ENCODE assay signal across 8 cellular contexts in the genomic region with DNA sequence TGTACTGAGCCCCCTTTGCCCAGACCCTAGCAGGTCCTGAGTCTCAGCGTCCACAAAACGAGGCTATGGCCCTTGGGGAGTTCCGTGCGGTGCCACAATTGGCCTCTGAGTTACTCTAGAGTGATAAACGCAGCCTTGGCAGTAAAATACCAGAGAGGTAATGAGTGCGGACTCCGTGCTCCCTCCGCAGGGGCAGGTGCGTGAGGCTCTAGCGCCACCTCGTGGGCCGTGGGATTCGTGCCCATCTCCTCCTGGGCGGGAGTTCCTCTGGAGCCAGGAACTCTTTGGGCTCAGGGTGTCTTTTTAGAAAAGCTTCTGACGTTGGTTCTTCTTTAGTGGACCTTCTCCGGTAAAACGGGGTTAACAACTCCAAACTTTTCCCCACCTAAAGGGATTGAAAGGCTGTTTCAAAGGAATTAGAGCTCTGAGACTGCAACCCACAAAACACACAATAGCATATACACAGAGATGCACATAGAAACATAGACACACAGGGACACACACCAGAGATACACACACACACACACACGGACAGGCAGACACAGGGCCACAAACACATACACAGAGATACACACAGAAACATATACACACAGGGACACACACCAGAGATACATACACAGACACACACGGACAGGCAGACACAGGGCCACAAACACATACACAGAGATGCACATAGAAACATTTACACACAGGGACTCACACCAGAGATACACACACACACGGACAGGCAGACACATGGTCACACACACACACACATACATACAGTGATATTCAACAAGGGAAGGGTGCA.
DNase-seq lines count a peak whose midpoint lies in the region; ATAC-seq and TF ChIP-seq lines count a peak whose summit lies in the region.

No MANE protein-coding gene starts in this region.

- no peaks in the 10 kb centered on the region for H3K9me3 Mint-ChIP-seq in activated CD4-positive, alpha-beta T cell treated with anti-CD3 and anti-CD28 coated beads, Interleukin-2, amount 10 ng/mL, durations not matched to agents 24 days and 14 days

- H3K4me3 Mint-ChIP-seq in activated CD4-positive, alpha-beta T cell treated with anti-CD3 and anti-CD28 coated beads, Interleukin-2, amount 10 ng/mL, durations not matched to agents 24 days and 14 days, result no peak overlapping the region

- H3K27me3 ChIP-seq in colonic mucosa (no peaks in the 10 kb centered on the region), right lobe of liver (no peaks in the 10 kb centered on the region)

- peak; percentile 95 for TF ChIP-seq CTCF in colonic mucosa (IDR thresholded peaks at IDR 0.05)
- peak; percentile 94 to 98 (median 95) for TF ChIP-seq CTCF in right lobe of liver (IDR thresholded peaks at IDR 0.05)

- H3K4me3 ChIP-seq in colonic mucosa (no peak overlapping the region), right lobe of liver (no peak overlapping the region)

- no peaks in the 10 kb centered on the region for H3K36me3 Mint-ChIP-seq in activated CD4-positive, alpha-beta T cell treated with anti-CD3 and anti-CD28 coated beads, Interleukin-2, amount 10 ng/mL, durations not matched to agents 24 days and 14 days (ENCODE audit: low read depth)

- DNase-seq in Daoy (ENCODE audit: low read depth), result peak; percentile 92
- peak; percentile 48 for DNase-seq in NCI-H460 (ENCODE audit: extremely low read depth, low read depth)
- DNase-seq in activated CD4-positive, alpha-beta T cell treated with anti-CD3 and anti-CD28 coated beads, Interleukin-2, amount 10 ng/mL, durations not matched to agents 24 days and 14 days, result peak; percentile 92
- peak; percentile 80 for DNase-seq in colonic mucosa
- DNase-seq in right lobe of liver, result peak; percentile 82 to 85 (median 83)
- DNase-seq in stimulated activated CD4-positive, alpha-beta T cell treated with anti-CD3 and anti-CD28 coated beads, TNF-alpha, amount 100 ng/mL, for 4 hours (ENCODE audit: low read depth in 3 of 3), result peak; percentile 53 to 59 (median 55)

- no peaks in the 10 kb centered on the region for H3K36me3 ChIP-seq in colonic mucosa
- no peaks in the 10 kb centered on the region for H3K36me3 ChIP-seq in right lobe of liver

- H3K4me1 ChIP-seq in colonic mucosa, result no peaks in the 10 kb centered on the region
- H3K4me1 ChIP-seq in right lobe of liver, result no peaks in the 10 kb centered on the region

- no peak overlapping the region for H3K9ac ChIP-seq in colonic mucosa (ENCODE audit: low read depth in 2 of 2, low read length in 2 of 2)

- H3K9me3 ChIP-seq in colonic mucosa (no peaks in the 10 kb centered on the region), right lobe of liver (no peaks in the 10 kb centered on the region)

- intact Hi-C loops in activated CD4-positive, alpha-beta T cell treated with anti-CD3 and anti-CD28 coated beads, Interleukin-2, amount 10 ng/mL, durations not matched to agents 24 days and 14 days (cut with micrococcal nuclease), result loop anchor here (1.0 kb wide), 3 partner anchors 137 to 197 kb away; no protein-coding TSS in a partner anchor
- intact Hi-C loops in colonic mucosa (cut with DNase I) (loop anchor here (5.0 to 10.0 kb wide), 2 partner anchors 199 to 641 kb away; no protein-coding TSS in a partner anchor), right lobe of liver (cut with DNase I) (loop anchor here (5.0 kb wide), 2 partner anchors 194 to 199 kb away; no protein-coding TSS in a partner anchor)

- no peak overlapping the region for H3K27ac Mint-ChIP-seq in activated CD4-positive, alpha-beta T cell treated with anti-CD3 and anti-CD28 coated beads, Interleukin-2, amount 10 ng/mL, durations not matched to agents 24 days and 14 days

- no peak overlapping the region for H3K27ac ChIP-seq in colonic mucosa
- H3K27ac ChIP-seq in right lobe of liver, result no peak overlapping the region

- ATAC-seq in HG03025 (IDR thresholded peaks at IDR 0.05; ENCODE audit: low FRiP score, unreplicated experiment), result peak; percentile 63
- peak; percentile 90 to 97 (median 94) for ATAC-seq in right lobe of liver
- ATAC-seq in HG03457 (IDR thresholded peaks at IDR 0.05; ENCODE audit: unreplicated experiment), result no peak

- no peak for TF ChIP-seq POLR2A in right lobe of liver (IDR thresholded peaks at IDR 0.05)

- 6% methylated on average over 19 of the region's 20 CpGs for WGBS in right lobe of liver (ENCODE audit: insufficient coverage, low coverage, low lambda C conversion rate, missing lambda C conversion rate)

- H3K4me1 Mint-ChIP-seq in activated CD4-positive, alpha-beta T cell treated with anti-CD3 and anti-CD28 coated beads, Interleukin-2, amount 10 ng/mL, durations not matched to agents 24 days and 14 days, result peaks cover 16% of the 10 kb centered on the region

- H3K27me3 Mint-ChIP-seq in activated CD4-positive, alpha-beta T cell treated with anti-CD3 and anti-CD28 coated beads, Interleukin-2, amount 10 ng/mL, durations not matched to agents 24 days and 14 days, result no peaks in the 10 kb centered on the region
